In the genomic region with DNA sequence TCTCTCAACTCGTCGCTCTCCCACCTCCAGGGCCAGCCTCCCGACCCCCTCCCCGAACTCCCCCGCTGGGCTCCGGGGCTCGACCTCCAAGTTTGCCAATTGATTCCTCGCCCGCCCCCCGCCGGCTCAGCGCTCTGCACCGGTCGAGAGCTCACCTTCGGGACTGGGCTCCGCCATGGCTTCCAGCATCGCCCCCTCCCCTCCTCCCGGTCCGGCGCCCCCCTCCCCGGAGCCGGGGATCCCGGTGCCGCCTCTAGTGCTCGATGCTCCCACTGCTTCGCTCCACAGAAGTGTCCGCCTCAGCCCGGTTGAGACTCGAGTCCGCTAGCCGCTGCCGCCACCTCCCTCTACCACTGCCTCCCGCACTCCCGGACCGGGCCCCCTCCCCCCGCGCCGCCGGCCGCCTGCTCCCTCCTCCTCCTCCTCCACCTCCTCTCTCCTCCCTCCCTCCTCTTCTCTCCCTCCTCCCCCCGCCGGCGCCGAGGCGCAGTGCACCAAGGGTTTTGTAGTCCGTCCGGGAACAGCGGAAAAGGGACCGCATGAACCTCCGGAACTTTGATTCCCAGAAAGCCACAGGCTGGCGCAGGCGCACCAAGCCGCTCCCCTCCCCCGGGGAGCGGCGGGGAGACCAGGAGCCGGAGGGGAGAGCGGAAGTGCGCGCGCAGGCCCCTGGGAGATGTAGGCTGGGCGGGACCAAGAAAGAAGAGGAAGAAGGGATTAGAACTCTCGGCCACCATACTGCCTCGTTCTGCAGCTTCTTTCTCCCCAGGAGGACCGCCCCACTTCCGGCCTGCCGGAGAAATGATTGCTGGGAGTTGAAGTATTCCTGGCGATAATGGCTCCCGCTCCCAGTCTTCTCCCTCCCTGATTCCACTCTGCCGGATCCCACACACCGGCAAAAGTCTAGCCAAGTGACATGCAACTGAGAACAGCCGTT, we compare ENCODE assay signal across 8 cellular contexts. TPM values are rescaled to one million over a fixed set of nuclear protein-coding genes. Genes with fewer than 3 reads are reported as not detected.
DNase-seq lines count a peak whose midpoint lies in the region; ATAC-seq, FAIRE-seq and TF ChIP-seq lines count a peak whose summit lies in the region.

A gene (minus strand): TSS at position 367 of the 937 bp plus-strand sequence. CDS start 178 bp downstream, at position 189.

- peak within 1 kb of the TSS; percentile 95 for H3K4me3 Mint-ChIP-seq in T-helper 2 cell treated with Interferon-gamma antibody and Interleukin-4, amounts not matched to agents 5 μg/mL and 100 μg/mL, for 36 hours

- peak within 1 kb of the TSS; percentile 92 to 99 for H3K4me3 ChIP-seq in ascending aorta
- H3K4me3 ChIP-seq in right atrium auricular region: peak within 1 kb of the TSS; percentile 93 to 96
- H3K4me3 ChIP-seq in psoas muscle: peak within 1 kb of the TSS; percentile 96

- H3K27me3 ChIP-seq in ascending aorta: no peaks in the 10 kb centered on the region
- H3K27me3 ChIP-seq in right atrium auricular region: no peaks in the 10 kb centered on the region
- H3K27me3 ChIP-seq in psoas muscle (ENCODE audit: insufficient read depth in 3 of 3, low read length in 2 of 3): no peaks in the 10 kb centered on the region

- H3K36me3 Mint-ChIP-seq in T-helper 2 cell treated with Interferon-gamma antibody and Interleukin-4, amounts not matched to agents 5 μg/mL and 100 μg/mL, for 36 hours (ENCODE audit: low read depth): peaks cover 63% of the 10 kb centered on the region

- H3K36me3 ChIP-seq in ascending aorta (peaks cover 10 to 34% of the 10 kb centered on the region in 2 donors), right atrium auricular region (peaks cover 33% of the 10 kb centered on the region), psoas muscle (ENCODE audit: insufficient read depth in 1 of 2, low read depth in 1 of 2) (peaks cover 7 to 45% of the 10 kb centered on the region in 2 donors)

- peaks cover 49% of the 10 kb centered on the region for H3K4me1 Mint-ChIP-seq in T-helper 2 cell treated with Interferon-gamma antibody and Interleukin-4, amounts not matched to agents 5 μg/mL and 100 μg/mL, for 36 hours (ENCODE audit: low read depth)

- H3K27me3 Mint-ChIP-seq in T-helper 2 cell treated with Interferon-gamma antibody and Interleukin-4, amounts not matched to agents 5 μg/mL and 100 μg/mL, for 36 hours (ENCODE audit: low read depth): no peaks in the 10 kb centered on the region

- no peaks in the 10 kb centered on the region for H3K9me3 Mint-ChIP-seq in T-helper 2 cell treated with Interferon-gamma antibody and Interleukin-4, amounts not matched to agents 5 μg/mL and 100 μg/mL, for 36 hours

- H3K27ac ChIP-seq in ascending aorta: peak within 1 kb of the TSS; percentile 88 to 96
- peak within 1 kb of the TSS; percentile 93 for H3K27ac ChIP-seq in right atrium auricular region
- peak within 1 kb of the TSS; percentile 96 for H3K27ac ChIP-seq in psoas muscle

- H3K9me3 ChIP-seq in ascending aorta: no peaks in the 10 kb centered on the region
- no peaks in the 10 kb centered on the region for H3K9me3 ChIP-seq in right atrium auricular region
- H3K9me3 ChIP-seq in psoas muscle: no peaks in the 10 kb centered on the region

- intact Hi-C loops in ascending aorta (cut with DNase I) (loop anchor here (1.0 to 5.0 kb wide), 4 partner anchors 20 to 603 kb away; a partner anchor contains a TSS), psoas muscle (cut with DNase I) (loop anchor here (10.0 kb wide), 3 partner anchors 325 to 905 kb away; a partner anchor contains a TSS)

- peak within 1 kb of the TSS; percentile 96 for H3K27ac Mint-ChIP-seq in T-helper 2 cell treated with Interferon-gamma antibody and Interleukin-4, amounts not matched to agents 5 μg/mL and 100 μg/mL, for 36 hours

- H3K4me1 ChIP-seq in ascending aorta: peaks cover 12 to 25% of the 10 kb centered on the region in 2 donors
- H3K4me1 ChIP-seq in right atrium auricular region: peaks cover 0 to 51% of the 10 kb centered on the region in 2 donors
- H3K4me1 ChIP-seq in psoas muscle: peaks cover 33% of the 10 kb centered on the region

- in situ Hi-C loops in GM13976 (cut with MboI; ENCODE audit: low sequenced_read_pairs, unreplicated experiment): no loop called here

- peak; percentile 97 for DNase-seq in GM13976 (ENCODE audit: low spot score)
- peak; percentile 99 for DNase-seq in NCI-H1930 (lab: John Stamatoyannopoulos, UW)
- DNase-seq in T-helper 2 cell treated with Interferon-gamma antibody and Interleukin-4, amounts not matched to agents 5 μg/mL and 100 μg/mL, for 36 hours (ENCODE audit: low spot score): peak; percentile 98
- DNase-seq in ascending aorta (ENCODE audit: low spot score in 2 of 2): peak; percentile 99 to 100
- peak; percentile 99 for DNase-seq in right atrium auricular region (ENCODE audit: low spot score)
- DNase-seq in psoas muscle: peak; percentile 99 to 100
- DNase-seq in urothelium cell line (ENCODE audit: low spot score): peak; percentile 95

- no peak for FAIRE-seq in urothelium cell line (lab: Jason Lieb, UNC)

- 0 to 2% (median 1%) methylated on average over 59 to 72 of the region's 72 CpGs for WGBS in psoas muscle, 3 donors

- TF ChIP-seq CTCF in GM13976 (IDR thresholded peaks at IDR 0.05; ENCODE audit: borderline replicate concordance, control extremely low read depth, extremely low read depth, insufficient read depth, missing control alignments): no peak
- peak in 1 of 3 experiments; percentile 37 for TF ChIP-seq CTCF in ascending aorta (IDR thresholded peaks at IDR 0.05)
- TF ChIP-seq CTCF in right atrium auricular region (IDR thresholded peaks at IDR 0.05): no peak
- TF ChIP-seq CTCF in psoas muscle (IDR thresholded peaks at IDR 0.05): no peak

- ATAC-seq in HG02938 (IDR thresholded peaks at IDR 0.05; ENCODE audit: unreplicated experiment): peak; percentile 44
- ATAC-seq in psoas muscle: peak; percentile 73 to 79 (median 76)

RNA-seq across cellular contexts. Expression of the gene that starts here (rescaled TPM):
- 13.3 TPM for total RNA-seq in ascending aorta
- 10 to 100 TPM in 1 of 2 donors, 1 to 10 TPM in 1; 10.0 to 22.4 TPM for total RNA-seq in right atrium auricular region
- total RNA-seq in psoas muscle: 10 to 100 TPM; 20.9 to 28.8 (median 27.7) TPM
- 10 to 100 TPM; 24.0 to 43.3 (median 29.4) TPM for polyA plus RNA-seq in psoas muscle

Comparison
In these comparisons a context has a peak if more than half of its experiments do, and no peak if none do; other contexts are left out.
1. Peak in every context shown above with its lines: DNase-seq, ATAC-seq, H3K4me3 ChIP-seq and H3K27ac ChIP-seq.